ENCODE assay signal across 8 cellular contexts in the genomic region with DNA sequence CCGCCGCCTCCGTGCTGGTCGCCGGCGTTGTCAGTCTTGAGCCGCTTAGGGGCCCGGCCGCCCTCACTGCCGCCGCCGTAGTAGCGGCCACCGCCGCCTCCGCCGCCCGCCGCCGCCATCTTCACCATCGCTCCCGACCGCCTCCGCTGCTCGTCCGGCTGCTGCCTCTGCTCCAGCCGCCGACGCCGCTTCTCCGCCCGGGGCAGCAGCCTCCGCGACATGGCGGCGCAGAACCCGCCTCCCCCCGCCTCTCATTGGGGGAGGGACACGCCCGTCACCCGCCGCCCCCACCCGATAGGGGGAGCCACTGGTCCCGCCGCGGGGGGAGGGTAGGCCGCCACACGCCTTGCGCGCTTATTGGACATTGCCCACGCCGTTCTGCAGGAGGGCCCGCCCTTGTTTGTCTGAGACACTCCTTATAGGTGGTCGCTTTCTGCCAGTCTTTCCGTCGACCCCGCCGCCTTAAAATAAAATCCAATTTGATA. TPM values are rescaled to one million over a fixed set of nuclear protein-coding genes. Genes with fewer than 3 reads are reported as not detected.
DNase-seq lines count a peak whose midpoint lies in the region; ATAC-seq, FAIRE-seq and TF ChIP-seq lines count a peak whose summit lies in the region.

A gene (minus strand): TSS at position 241 of the 485 bp plus-strand sequence. CDS start 20 bp downstream, at position 221.

- TF ChIP-seq CTCF in K562 (IDR thresholded peaks at IDR 0.05 in 2 of 3, conservative IDR thresholded peaks at IDR 0.05 in 1 of 3; ENCODE audit: insufficient read depth in 2 of 3, low read depth in 1 of 3, low read length in 3 of 3), result peak; percentile 40 to 64 (median 59)
- peak; percentile 26 to 68 (median 61) for TF ChIP-seq CTCF in keratinocyte (optimal IDR thresholded peaks at IDR 0.05 in 1 of 3, IDR thresholded peaks at IDR 0.05 in 1 of 3, conservative IDR thresholded peaks at IDR 0.05 in 1 of 3; ENCODE audit: extremely low read depth in 1 of 3, insufficient read depth in 2 of 3, low read length in 3 of 3)

- H3K9me3 ChIP-seq in K562 (replicated peaks; ENCODE audit: control insufficient read depth, insufficient read depth, low read depth, low read length) (no peaks in the 10 kb centered on the region), keratinocyte (ENCODE audit: control insufficient read depth, low read depth, low read length) (no peaks in the 10 kb centered on the region)

- H3K4me3 Mint-ChIP-seq in T-cell, result peak within 1 kb of the TSS; percentile 90 to 97 (median 94)

- H3K4me1 Mint-ChIP-seq in T-cell, result peaks cover 57 to 64% (median 60%) of the 10 kb centered on the region in 3 donors

- peaks cover 26% of the 10 kb centered on the region for H3K36me3 Mint-ChIP-seq in T-cell

- H3K9me3 Mint-ChIP-seq in T-cell, result no peaks in the 10 kb centered on the region

- ATAC-seq in GM18511 (IDR thresholded peaks at IDR 0.05; ENCODE audit: unreplicated experiment) (peak; percentile 61), HG02885 (IDR thresholded peaks at IDR 0.05; ENCODE audit: poor library complexity, unreplicated experiment) (peak; percentile 63), T-cell (replicated peaks in 1 of 4) (peak; percentile 70 to 72 (median 72)), K562 (peak; percentile 82)

- peak within 1 kb of the TSS; percentile 97 to 98 for H3K27ac Mint-ChIP-seq in T-cell

- H3K4me1 ChIP-seq in K562 (replicated peaks in 1 of 2; ENCODE audit: control insufficient read depth in 2 of 2, insufficient read depth in 2 of 2, low read length in 2 of 2) (peaks cover 16 to 39% of the 10 kb centered on the region in 2 experiments; a peak in 4 of 5 replicates), keratinocyte (ENCODE audit: control insufficient read depth, extremely low read depth, insufficient read depth, low read length) (peaks cover 36% of the 10 kb centered on the region)

- in situ Hi-C loops in K562 (cut with MboI), result no loop called here

- intact Hi-C loops in K562 (cut with micrococcal nuclease), result loop anchor here (1.0 to 2.0 kb wide), 3 partner anchors 30 to 81 kb away; a partner anchor contains a TSS

- peak within 1 kb of the TSS; percentile 97 for H3K9ac ChIP-seq in K562 (ENCODE audit: insufficient read depth in 1 of 2, low read depth in 2 of 2, low read length in 2 of 2)
- peak within 1 kb of the TSS; percentile 98 for H3K9ac ChIP-seq in keratinocyte (ENCODE audit: control insufficient read depth, extremely low read depth, insufficient read depth, low read length)

- dilution Hi-C loops in keratinocyte (cut with MboI; ENCODE audit: extremely low pct_ligation_motif_present, low sequenced_read_pairs), result no loop called here

- H3K27ac ChIP-seq in K562 (ENCODE audit: extremely low read depth, low read depth, low read length) (peak within 1 kb of the TSS; percentile 99), keratinocyte (ENCODE audit: control insufficient read depth, insufficient read depth, low read length) (peak within 1 kb of the TSS; percentile 99)

- TF ChIP-seq POLR2A in K562 (conservative IDR thresholded peaks at IDR 0.05), result peak; percentile 84

- no TSS peak for BruUV-seq in K562 (replicated peaks; lab: Mats Ljungman, UMichigan)

- H3K27me3 ChIP-seq in K562 (ENCODE audit: control insufficient read depth in 2 of 2, insufficient read depth in 2 of 2, low read length in 2 of 2) (no peaks in the 10 kb centered on the region), keratinocyte (ENCODE audit: control insufficient read depth, extremely low read depth, insufficient read depth, low read length) (no peaks in the 10 kb centered on the region)

- H3K4me3 ChIP-seq in K562 (peak within 1 kb of the TSS; percentile 96), keratinocyte (ENCODE audit: control insufficient read depth in 2 of 3, extremely low read depth in 1 of 3, insufficient read depth in 2 of 3, low read depth in 1 of 3, low read length in 3 of 3) (peak within 1 kb of the TSS; percentile 74 to 100 (median 84))

- peak; percentile 29; the same call in 1 of the 2 replicates for TF ChIP-seq EP300 in K562 (IDR thresholded peaks at IDR 0.05; ENCODE audit: low read length)

- H3K27me3 Mint-ChIP-seq in T-cell, result no peaks in the 10 kb centered on the region

- FAIRE-seq in K562 (lab: Jason Lieb, UNC) (no peak), keratinocyte (lab: Jason Lieb, UNC) (no peak)

- peak in 24 of 34 experiments; percentile 98 to 100 (median 99) for DNase-seq in T-cell
- peak in 3 of 4 experiments; percentile 90 to 97 (median 93) for DNase-seq in K562 (ENCODE audit: extremely low read depth in 1 of 4, low spot score in 3 of 4)
- no peak for DNase-seq in keratinocyte (ENCODE audit: low read depth, low spot score)
- peak; percentile 98 for DNase-seq in stimulated activated CD4-positive, alpha-beta T cell treated with anti-CD3 and anti-CD28 coated beads, TNF-alpha, amount 100 ng/mL, for 24 hours (ENCODE audit: low read depth in 3 of 3)
- DNase-seq in NCI-H2227 treated with DMSO at 0.1 percent for 48 hours (lab: John Stamatoyannopoulos, UW), result no peak
- no peak for DNase-seq in SIG-M5 (lab: John Stamatoyannopoulos, UW)

- 1% methylated on average over 35 of the region's 58 CpGs for WGBS in K562 (ENCODE audit: insufficient coverage, low coverage, missing lambda C conversion rate)

- H3K79me2 ChIP-seq in K562 (ENCODE audit: control insufficient read depth, insufficient read depth, low read length) (peaks cover 59% of the 10 kb centered on the region), keratinocyte (ENCODE audit: control insufficient read depth, insufficient read depth, low read length) (peaks cover 42% of the 10 kb centered on the region)

- H3K4me2 ChIP-seq in K562 (ENCODE audit: insufficient read depth, low read length) (peak within 1 kb of the TSS; percentile 96), keratinocyte (ENCODE audit: control insufficient read depth, extremely low read depth, insufficient read depth, low read depth, low read length) (peak within 1 kb of the TSS; percentile 100)

- POLR2A ChIA-PET in T-cell (lab: Charles Lee), result interaction anchor here (0.7 to 1.4 kb wide), 5 partner anchors 9 to 50 kb away, joined by 3 to 13 read pairs (median 5); a partner anchor contains a TSS
- POLR2A ChIA-PET in K562 (lab: Yijun Ruan, JAX), result interaction anchor here (0.6 to 6.0 kb wide), 18 partner anchors 11 to 435 kb away, joined by 3 to 58 read pairs (median 4); a partner anchor contains a TSS

- peak; percentile 17 to 20; a peak in 1 of 4 replicates for TF ChIP-seq RAD21 in K562 (CRISPR knock-in tag; conservative IDR thresholded peaks at IDR 0.05 in 1 of 2, IDR thresholded peaks at IDR 0.05 in 1 of 2)

- CTCF ChIA-PET in T-cell (lab: Charles Lee), result interaction anchor here in 1 of 2 donors (1.0 kb wide), 5 partner anchors 18 to 202 kb away, joined by 3 to 10 read pairs (median 4); a partner anchor contains a TSS
- CTCF ChIA-PET in K562 (lab: Yijun Ruan, JAX; ENCODE audit: low intra/inter-chr PET ratio), result interaction anchor here (1.5 kb wide), 1 partner anchor 81 kb away, joined by 4 read pairs; a partner anchor contains a TSS

- H3K36me3 ChIP-seq in K562 (ENCODE audit: control insufficient read depth, insufficient read depth, low read length) (peaks cover 42% of the 10 kb centered on the region), keratinocyte (ENCODE audit: control insufficient read depth in 2 of 2, extremely low read depth in 1 of 2, insufficient read depth in 2 of 2, low read length in 2 of 2) (peaks cover 24 to 30% of the 10 kb centered on the region in 2 experiments)

- peaks cover 5% of the 10 kb centered on the region for H4K20me1 ChIP-seq in K562 (replicated peaks; ENCODE audit: control insufficient read depth, insufficient read depth, low read length)
- peaks cover 13% of the 10 kb centered on the region for H4K20me1 ChIP-seq in keratinocyte (ENCODE audit: control insufficient read depth, extremely low read depth, insufficient read depth, low read length)

- H2AFZ ChIP-seq in K562 (ENCODE audit: low read depth, low read length) (peak within 1 kb of the TSS; percentile 48), keratinocyte (ENCODE audit: control insufficient read depth, low read length) (peak within 1 kb of the TSS; percentile 0)

- H3K9me1 ChIP-seq in K562 (ENCODE audit: control insufficient read depth, insufficient read depth, low read length) (no peaks in the 10 kb centered on the region), keratinocyte (ENCODE audit: control insufficient read depth, extremely low read depth, insufficient read depth, low read length) (peaks cover 2% of the 10 kb centered on the region)

TF ChIP-seq in K562, 482 proteins besides CTCF, POLR2A, EP300 and RAD21 (continues in another document):
- peak; percentile 68 for TF ChIP-seq ATF1 (CRISPR knock-in tag; IDR thresholded peaks at IDR 0.05)
- TF ChIP-seq ATF1 (tag; IDR thresholded peaks at IDR 0.05), result no peak
- 0 out of 2 replicates have a peak, but pooled peaks have one; percentile 24 for TF ChIP-seq HIVEP1 (CRISPR knock-in tag; IDR thresholded peaks at IDR 0.05)
- TF ChIP-seq POLR2H (tag; IDR thresholded peaks at IDR 0.05; ENCODE audit: low read depth), result peak; percentile 65; the same call in 1 of the 2 replicates

RNA-seq across cellular contexts. Expression of the gene that starts here (rescaled TPM):
- total RNA-seq in T-cell (100 to 1,000 TPM; 320 to 498 (median 330) TPM), K562 (2014; rRNA removed) (313 and 355 TPM in 2 replicates), K562 (2014; rRNA removed; fragmentation: Illumina TruSeq; extraction: Trizol) (375 and 414 TPM in 2 replicates), K562 (2015; rRNA removed; fragmentation: Illumina TruSeq; extraction: Trizol) (274 and 290 TPM in 2 replicates), K562 (2021) (579 and 605 TPM in 2 replicates)
- total RNA-seq in K562 (2011; cell fraction: chromatin; rRNA removed; ENCODE audit: low replicate concordance), result 270 and 391 TPM in 2 replicates
- 228 and 234 TPM in 2 replicates for total RNA-seq in K562 (2011; cell fraction: nucleolus; rRNA removed)
- total RNA-seq in K562 (2011; cell fraction: nucleoplasm; rRNA removed), result 270 and 297 TPM in 2 replicates
- polyA plus RNA-seq in K562 (2011; rRNA removed) (284 and 572 TPM in 2 replicates), K562 (2014; fragmentation: Illumina TruSeq; extraction: Trizol) (550 and 610 TPM in 2 replicates), K562 (2014; fragmentation: Nextera tagmentation; extraction: Ambion mirVana) (10 to 100 TPM; 39.5 to 51.4 TPM), K562 (2014; rRNA removed) (271 and 299 TPM in 2 replicates), keratinocyte (144 to 343 TPM (median 308 TPM) in 3 replicates)
- 251 and 262 TPM in 2 replicates for polyA plus RNA-seq in K562 (2011; cell fraction: cytosol; rRNA removed)
- polyA plus RNA-seq in K562 (2011; cell fraction: nucleus; rRNA removed), result 342 and 362 TPM in 2 replicates
- polyA plus RNA-seq in K562 (2012), result 353 and 512 TPM in 2 replicates
- polyA minus RNA-seq in K562 (2011; rRNA and poly(A)+ RNA removed), result 359 and 423 TPM in 2 replicates
- polyA minus RNA-seq in K562 (2011; cell fraction: cytosol; rRNA and poly(A)+ RNA removed), result 278 and 317 TPM in 2 replicates
- polyA minus RNA-seq in K562 (2011; cell fraction: nucleus; rRNA and poly(A)+ RNA removed), result 71.0 and 135 TPM in 2 replicates
- 166 TPM for polyA plus RNA-seq in keratinocyte (2011; ENCODE audit: low read depth)
- polyA plus RNA-seq in keratinocyte (2011; cell fraction: cytosol; rRNA removed), result 208 and 259 TPM in 2 replicates
- 347 and 351 TPM in 2 replicates for polyA plus RNA-seq in keratinocyte (2011; cell fraction: nucleus; rRNA removed)
- polyA plus RNA-seq in keratinocyte (2012; ENCODE audit: low replicate concordance), result 163 and 328 TPM in 2 replicates
- 254 to 505 TPM (median 341 TPM) in 3 replicates for polyA minus RNA-seq in keratinocyte
- polyA minus RNA-seq in keratinocyte (2011; cell fraction: cytosol; rRNA and poly(A)+ RNA removed), result 170 TPM
- 135 and 210 TPM in 2 replicates for polyA minus RNA-seq in keratinocyte (2011; cell fraction: nucleus; rRNA and poly(A)+ RNA removed)

Comparison
In these comparisons a context has a peak if more than half of its experiments do, and no peak if none do; other contexts are left out.
1. DNase-seq: peak in T-cell (24 of 34), K562 (3 of 4) and stimulated activated CD4-positive, alpha-beta T cell treated with anti-CD3 and anti-CD28 coated beads, TNF-alpha, amount 100 ng/mL, for 24 hours (3 of 3); none in keratinocyte (single experiment), NCI-H2227 treated with DMSO at 0.1 percent for 48 hours (single experiment) and SIG-M5 (single experiment).
2. Peak in every context shown above with its lines, with median percentiles within 50 percentile points of each other: ATAC-seq.